ENCODE assay signal across 9 cellular contexts in genomic region chr3:81419196-81419595, GRCh38.
DNase-seq lines count a peak whose midpoint lies in the region; ATAC-seq, FAIRE-seq and TF ChIP-seq lines count a peak whose summit lies in the region.
"Had no signal": no experiment of that assay in that cellular context is flagged by ENCODE, and none has a peak within 500 bp of the region (broad histone marks: within the 10 kb centered on the region; RNA-seq: fewer than 3 reads in every experiment).

No MANE protein-coding gene starts in this region.

- no peak overlapping the region for H3K4me3 Mint-ChIP-seq in CD14-positive monocyte

- H3K9me3 ChIP-seq in HCT116 (ENCODE audit: control insufficient read depth in 1 of 2, insufficient read depth in 1 of 2, low read depth in 1 of 2, low read length in 2 of 2) (no peaks in the 10 kb centered on the region), SK-N-SH (no peaks in the 10 kb centered on the region), keratinocyte (ENCODE audit: control insufficient read depth, low read depth, low read length) (no peaks in the 10 kb centered on the region)

- H3K4me3 ChIP-seq in HCT116 (replicated peaks in 1 of 2; ENCODE audit: low read depth in 1 of 2, low read length in 2 of 2) (no peak overlapping the region), SK-N-SH (ENCODE audit: low read depth in 2 of 2, low read length in 1 of 2) (no peak overlapping the region), keratinocyte (ENCODE audit: control insufficient read depth in 2 of 3, extremely low read depth in 1 of 3, insufficient read depth in 2 of 3, low read depth in 1 of 3, low read length in 3 of 3) (no peak overlapping the region)

- H3K36me3 ChIP-seq in HCT116 (ENCODE audit: control insufficient read depth in 1 of 2, insufficient read depth in 2 of 2, low read length in 2 of 2): no peaks in the 10 kb centered on the region
- no peaks in the 10 kb centered on the region for H3K36me3 ChIP-seq in SK-N-SH (replicated peaks in 1 of 2; ENCODE audit: control insufficient read depth in 1 of 2, insufficient read depth in 2 of 2, low read length in 1 of 2)
- H3K36me3 ChIP-seq in keratinocyte (ENCODE audit: control insufficient read depth in 2 of 2, extremely low read depth in 1 of 2, insufficient read depth in 2 of 2, low read length in 2 of 2): no peaks in the 10 kb centered on the region

- H3K4me1 ChIP-seq in HCT116 (ENCODE audit: control insufficient read depth in 1 of 2, insufficient read depth in 2 of 2, low read length in 2 of 2) (no peaks in the 10 kb centered on the region), SK-N-SH (ENCODE audit: control insufficient read depth in 1 of 2, insufficient read depth in 2 of 2, low read depth in 1 of 2, low read length in 1 of 2) (no peaks in the 10 kb centered on the region), keratinocyte (ENCODE audit: control insufficient read depth, extremely low read depth, insufficient read depth, low read length) (no peaks in the 10 kb centered on the region)

- H3K4me2 ChIP-seq in HCT116 (ENCODE audit: low read length) (no peak overlapping the region), SK-N-SH (no peak overlapping the region), keratinocyte (ENCODE audit: control insufficient read depth, extremely low read depth, insufficient read depth, low read depth, low read length) (no peak overlapping the region)

- H3K27me3 ChIP-seq in HCT116 (ENCODE audit: insufficient read depth, low read length) (peaks cover 3% of the 10 kb centered on the region; the same call in 1 of the 2 replicates), SK-N-SH (ENCODE audit: insufficient read depth) (no peaks in the 10 kb centered on the region), keratinocyte (ENCODE audit: control insufficient read depth, extremely low read depth, insufficient read depth, low read length) (no peaks in the 10 kb centered on the region)

- peaks cover 0 to 2% (median 0%) of the 10 kb centered on the region in 3 donors for H3K27me3 Mint-ChIP-seq in CD14-positive monocyte (ENCODE audit: low read depth in 3 of 3)

- dilution Hi-C loops in keratinocyte (cut with MboI; ENCODE audit: extremely low pct_ligation_motif_present, low sequenced_read_pairs): no loop called here

- H3F3A ChIP-seq in SK-N-SH (replicated peaks; ENCODE audit: insufficient read depth): no peaks in the 10 kb centered on the region

- intact Hi-C loops in CD14-positive monocyte (cut with micrococcal nuclease): no loop called here
- intact Hi-C loops in HCT116 (cut with micrococcal nuclease): no loop called here

- POLR2A ChIA-PET in HCT116 (lab: Charles Lee): no interaction called here
- POLR2A ChIA-PET in SK-N-SH (lab: Yijun Ruan, JAX): no interaction called here

- TF ChIP-seq POLR2A in HCT116 (IDR thresholded peaks at IDR 0.05; ENCODE audit: borderline replicate concordance, extremely low read depth, insufficient read depth, insufficient read length): no peak

- H3K9ac ChIP-seq in HCT116 (ENCODE audit: low read length) (no peak overlapping the region), SK-N-SH (no peak overlapping the region), keratinocyte (ENCODE audit: control insufficient read depth, extremely low read depth, insufficient read depth, low read length) (no peak overlapping the region)

- H3K4me1 Mint-ChIP-seq in CD14-positive monocyte: no peaks in the 10 kb centered on the region

- 54% methylated on average over 1 of the region's 1 CpG for WGBS in SK-N-SH (ENCODE audit: low lambda C conversion rate)

- no peaks in the 10 kb centered on the region for H3K36me3 Mint-ChIP-seq in CD14-positive monocyte

- TF ChIP-seq RAD21 in HCT116 (IDR thresholded peaks at IDR 0.05; ENCODE audit: low read depth) (0 out of 2 replicates have a peak, but pooled peaks have one; percentile 10), SK-N-SH (IDR thresholded peaks at IDR 0.05; ENCODE audit: low read length) (peak; percentile 74)

- CTCF ChIA-PET in HCT116 (lab: Charles Lee) (interaction anchor here (1.0 to 1.2 kb wide), 2 partner anchors 8 to 9 kb away, joined by 3 read pairs; no protein-coding TSS in a partner anchor), SK-N-SH (lab: Yijun Ruan, JAX) (interaction anchor here (0.8 to 4.1 kb wide), 27 partner anchors 8 to 713 kb away, joined by 3 to 28 read pairs (median 4); no protein-coding TSS in a partner anchor)

- H3K79me2 ChIP-seq in HCT116 (ENCODE audit: insufficient read depth, low read length) (no peaks in the 10 kb centered on the region), SK-N-SH (ENCODE audit: insufficient read depth) (no peaks in the 10 kb centered on the region), keratinocyte (ENCODE audit: control insufficient read depth, insufficient read depth, low read length) (no peaks in the 10 kb centered on the region)

- H3K9me3 Mint-ChIP-seq in CD14-positive monocyte: no peaks in the 10 kb centered on the region

- no TSS peak for BruUV-seq in HCT116 (replicated peaks; lab: Mats Ljungman, UMichigan)

- FAIRE-seq in keratinocyte (lab: Jason Lieb, UNC): no peak
- FAIRE-seq in GM19239 (lab: Jason Lieb, UNC): no peak
- FAIRE-seq in HTR-8/SVneo (lab: Jason Lieb, UNC): no peak

- DNase-seq in CD14-positive monocyte (ENCODE audit: low spot score): no peak
- DNase-seq in HCT116 (ENCODE audit: low read depth, low spot score): no peak
- DNase-seq in SK-N-SH: peak; percentile 36
- no peak for DNase-seq in keratinocyte (ENCODE audit: low read depth, low spot score)
- no peak for DNase-seq in T-helper 1 cell
- no peak for DNase-seq in activated CD4-positive, CD25-positive, alpha-beta regulatory T cell treated with anti-CD3 and anti-CD28 coated beads, Interleukin-2, amount 50 U/mL, for 72 hours
- DNase-seq in GM19239 (ENCODE audit: insufficient read length, low spot score): no peak
- no peak for DNase-seq in HTR-8/SVneo (ENCODE audit: insufficient read length, low spot score)

- H3K27ac Mint-ChIP-seq in CD14-positive monocyte: no peak overlapping the region

- no peak for ATAC-seq in HCT116
- ATAC-seq: activated CD4-positive, CD25-positive, alpha-beta regulatory T cell treated with anti-CD3 and anti-CD28 coated beads, Interleukin-2, amount 50 U/mL, for 24 hours had no signal

- H3K9me1 ChIP-seq in keratinocyte (ENCODE audit: control insufficient read depth, extremely low read depth, insufficient read depth, low read length): no peaks in the 10 kb centered on the region

- H3K27ac ChIP-seq in HCT116 (ENCODE audit: low read depth, low read length): no peak overlapping the region
- H3K27ac ChIP-seq in SK-N-SH (ENCODE audit: low read depth in 2 of 2, low read length in 1 of 2): no peak overlapping the region
- H3K27ac ChIP-seq in keratinocyte (ENCODE audit: control insufficient read depth, insufficient read depth, low read length): no peak overlapping the region

- TF ChIP-seq CTCF in CD14-positive monocyte (IDR thresholded peaks at IDR 0.05): peak; percentile 20
- TF ChIP-seq CTCF in HCT116 (IDR thresholded peaks at IDR 0.05 in 2 of 3, conservative IDR thresholded peaks at IDR 0.05 in 1 of 3; ENCODE audit: borderline replicate concordance in 1 of 3, insufficient read depth in 1 of 3, low read depth in 2 of 3, low read length in 2 of 3): peak in 2 of 3 experiments; percentile 42 to 43; a peak in 4 of 6 replicates
- peak; percentile 73 for TF ChIP-seq CTCF in SK-N-SH (IDR thresholded peaks at IDR 0.05)
- peak in 2 of 3 experiments; percentile 26 to 31 for TF ChIP-seq CTCF in keratinocyte (optimal IDR thresholded peaks at IDR 0.05 in 1 of 3, IDR thresholded peaks at IDR 0.05 in 1 of 3, conservative IDR thresholded peaks at IDR 0.05 in 1 of 3; ENCODE audit: extremely low read depth in 1 of 3, insufficient read depth in 2 of 3, low read length in 3 of 3)

- H4K20me1 ChIP-seq in HCT116 (ENCODE audit: insufficient read depth) (no peaks in the 10 kb centered on the region), SK-N-SH (ENCODE audit: insufficient read depth) (no peaks in the 10 kb centered on the region), keratinocyte (ENCODE audit: control insufficient read depth, extremely low read depth, insufficient read depth, low read length) (no peaks in the 10 kb centered on the region)

- H3K9me2 ChIP-seq in HCT116 (ENCODE audit: insufficient read depth): no peaks in the 10 kb centered on the region
- H3K9me2 ChIP-seq in SK-N-SH: no peaks in the 10 kb centered on the region

- RAD21 ChIA-PET in HCT116 (lab: Charles Lee; ENCODE audit: low non-redundant PET in 1 of 2, low total read pairs in 2 of 2, uncharacterized antibody in 2 of 2, unreplicated experiment in 2 of 2): no interaction called here

- H2AFZ ChIP-seq in HCT116 (ENCODE audit: low read depth, low read length, poor library complexity, severe bottlenecking): no peak overlapping the region
- 0 out of 2 replicates have a peak overlapping the region, but pooled peaks have one; percentile 20 for H2AFZ ChIP-seq in SK-N-SH (ENCODE audit: low read depth)
- no peak overlapping the region for H2AFZ ChIP-seq in keratinocyte (ENCODE audit: control insufficient read depth, low read length)

- no peak for TF ChIP-seq EP300 in SK-N-SH (IDR thresholded peaks at IDR 0.05; ENCODE audit: borderline replicate concordance in 1 of 2, low read depth in 1 of 2, low read length in 1 of 2)

TF ChIP-seq in HCT116, 20 proteins besides CTCF, POLR2A, EP300 and RAD21 (continues in another document):
- TF ChIP-seq YY1 (IDR thresholded peaks at IDR 0.05; ENCODE audit: extremely low read depth, insufficient replicate concordance, low read depth, low read length) (no peak), CEBPB (IDR thresholded peaks at IDR 0.05; ENCODE audit: low read depth) (no peak), SIN3A (IDR thresholded peaks at IDR 0.05; ENCODE audit: low read depth) (no peak), EZH2 (IDR thresholded peaks at IDR 0.05) (no peak), ZFX (IDR thresholded peaks at IDR 0.05) (no peak), FOSL1 (IDR thresholded peaks at IDR 0.05; ENCODE audit: low read depth) (no peak), TCF7L2 (IDR thresholded peaks at IDR 0.05; ENCODE audit: borderline replicate concordance, extremely low read depth, insufficient read depth, insufficient read length) (no peak), CBX3 (IDR thresholded peaks at IDR 0.05; ENCODE audit: low read depth) (no peak), ZNF274 (IDR thresholded peaks at IDR 0.05; ENCODE audit: low read depth, low read length) (no peak)

TF ChIP-seq in SK-N-SH, 30 proteins besides CTCF, POLR2A, EP300 and RAD21 (continues in another document):
- TF ChIP-seq RCOR1 (IDR thresholded peaks at IDR 0.05; ENCODE audit: low read length) (no peak), EZH2phosphoT487 (IDR thresholded peaks at IDR 0.05; ENCODE audit: borderline replicate concordance, low read depth) (no peak), USF2 (IDR thresholded peaks at IDR 0.05; ENCODE audit: borderline replicate concordance, low read depth, low read length) (no peak), SMC3 (IDR thresholded peaks at IDR 0.05; ENCODE audit: low read depth, low read length) (peak; percentile 32; the same call in 1 of the 2 replicates), POLR2AphosphoS5 (IDR thresholded peaks at IDR 0.05; ENCODE audit: low read depth, low read length) (no peak)

Comparison
In these comparisons a context has a peak if more than half of its experiments do, and no peak if none do; other contexts are left out.
1. CTCF ChIP-seq: peak in every context shown above with its lines; median percentile 73 in SK-N-SH; 42 in HCT116; 28 in keratinocyte; 20 in CD14-positive monocyte.